Comparison of ENCODE assay signal across 28 cellular contexts in genomic region chr13:21684576-21684975, GRCh38. TPM values are rescaled to one million over a fixed set of nuclear protein-coding genes. Genes with fewer than 3 reads are reported as not detected.
DNase-seq lines count a peak whose midpoint lies in the region; FAIRE-seq and TF ChIP-seq lines count a peak whose summit lies in the region.
"Had no signal": no experiment of that assay in that cellular context is flagged by ENCODE, and none has a peak within 500 bp of the region (broad histone marks: within the 10 kb centered on the region; RNA-seq: fewer than 3 reads in every experiment).

No MANE protein-coding gene starts in this region.

- H2BK120ac ChIP-seq in mesendoderm (ENCODE audit: low read depth, low read length), result no peak overlapping the region

- no peaks in the 10 kb centered on the region for H3K79me2 ChIP-seq in keratinocyte (ENCODE audit: control insufficient read depth, insufficient read depth, low read length)
- no peaks in the 10 kb centered on the region for H3K79me2 ChIP-seq in mesendoderm (ENCODE audit: control insufficient read depth, insufficient read depth, low read length)

- no peak overlapping the region for H3K23ac ChIP-seq in mesendoderm (ENCODE audit: low read length)

- no peak overlapping the region for H2BK15ac ChIP-seq in mesendoderm (replicated peaks; ENCODE audit: low read depth)

- peak overlapping the region; percentile 37 for H2AFZ ChIP-seq in keratinocyte (ENCODE audit: control insufficient read depth, low read length)
- H2AFZ ChIP-seq: GM23338 had no signal

- H3K56ac ChIP-seq in mesendoderm (ENCODE audit: low read length), result no peak overlapping the region

- DNase-seq in AG08395 (ENCODE audit: low spot score) (peak; percentile 65), EH (ENCODE audit: low read depth) (peak; percentile 18), NCI-H226 (peak; percentile 29), keratinocyte (ENCODE audit: low read depth, low spot score) (no peak), mesendoderm (no peak), mesenteric fat pad (ENCODE audit: low spot score) (no peak), head of caudate nucleus (no peak)
- DNase-seq: 8988T; ACHN; AML-193; CD8-positive, alpha-beta memory T cell; DMS 273 treated with DMSO at 0.1 percent for 48 hours; DMS79; GF-D8; H9; Kasumi-1; NCI-H1105 treated with DMSO at 0.1 percent for 48 hours; NCI-H1694; NCI-H2029 treated with DMSO at 0.1 percent for 48 hours; NCI-H526 treated with DMSO at 0.1 percent for 48 hours; SHP77 had no signal

- H3K4me3 ChIP-seq in keratinocyte (ENCODE audit: control insufficient read depth in 2 of 3, extremely low read depth in 1 of 3, insufficient read depth in 2 of 3, low read depth in 1 of 3, low read length in 3 of 3), result no peak overlapping the region
- no peak overlapping the region for H3K4me3 ChIP-seq in mesendoderm (ENCODE audit: low read length)
- H3K4me3 ChIP-seq: GM23338, K562 had no signal

- intact Hi-C loops in head of caudate nucleus (cut with DNase I), result no loop called here

- H3K4me1 ChIP-seq in keratinocyte (ENCODE audit: control insufficient read depth, extremely low read depth, insufficient read depth, low read length) (peaks cover 36% of the 10 kb centered on the region), mesendoderm (ENCODE audit: control insufficient read depth, low read depth, low read length) (no peaks in the 10 kb centered on the region)

- H4K5ac ChIP-seq in mesendoderm (ENCODE audit: low read length), result no peak overlapping the region

- no peak for FAIRE-seq in keratinocyte (lab: Jason Lieb, UNC)
- FAIRE-seq: GM18507, HepG2, K562 had no signal

- no peaks in the 10 kb centered on the region for H3K9me1 ChIP-seq in keratinocyte (ENCODE audit: control insufficient read depth, extremely low read depth, insufficient read depth, low read length)

- H3K4ac ChIP-seq in mesendoderm (ENCODE audit: low read depth, low read length), result no peak overlapping the region

- H4K8ac ChIP-seq in mesendoderm (ENCODE audit: low read depth, low read length), result no peak overlapping the region

- H3K79me1 ChIP-seq in mesendoderm (ENCODE audit: low read length), result no peaks in the 10 kb centered on the region

- no peak overlapping the region for H2BK5ac ChIP-seq in mesendoderm (ENCODE audit: low read length)

- H3K4me2 ChIP-seq in keratinocyte (ENCODE audit: control insufficient read depth, extremely low read depth, insufficient read depth, low read depth, low read length) (no peak overlapping the region), mesendoderm (ENCODE audit: low read length) (no peak overlapping the region)
- H3K4me2 ChIP-seq: GM23338 had no signal

- H3K18ac ChIP-seq in mesendoderm (ENCODE audit: low read length), result no peak overlapping the region

- H3K27ac ChIP-seq in keratinocyte (ENCODE audit: control insufficient read depth, insufficient read depth, low read length) (no peak overlapping the region), mesendoderm (ENCODE audit: low read depth, low read length) (no peak overlapping the region)
- H3K27ac ChIP-seq: RWPE1 had no signal

- H3K36me3 ChIP-seq in keratinocyte (ENCODE audit: control insufficient read depth in 2 of 2, extremely low read depth in 1 of 2, insufficient read depth in 2 of 2, low read length in 2 of 2) (no peaks in the 10 kb centered on the region), mesendoderm (ENCODE audit: control insufficient read depth, insufficient read depth, low read length) (no peaks in the 10 kb centered on the region)

- H4K20me1 ChIP-seq in keratinocyte (ENCODE audit: control insufficient read depth, extremely low read depth, insufficient read depth, low read length), result no peaks in the 10 kb centered on the region

- H3K9me3 ChIP-seq in keratinocyte (ENCODE audit: control insufficient read depth, low read depth, low read length), result no peaks in the 10 kb centered on the region

- WGBS in mesendoderm (ENCODE audit: extremely low coverage, insufficient coverage, low lambda C conversion rate), result no CpG with 5 or more reads among the region's 2 CpGs

- no peak overlapping the region for H3K9ac ChIP-seq in keratinocyte (ENCODE audit: control insufficient read depth, extremely low read depth, insufficient read depth, low read length)
- no peak overlapping the region for H3K9ac ChIP-seq in mesendoderm (ENCODE audit: low read length)

- H3K27me3 ChIP-seq in keratinocyte (ENCODE audit: control insufficient read depth, extremely low read depth, insufficient read depth, low read length), result no peaks in the 10 kb centered on the region
- no peaks in the 10 kb centered on the region for H3K27me3 ChIP-seq in mesendoderm (ENCODE audit: insufficient read depth, low read length, poor library complexity)

- no peak for TF ChIP-seq CTCF in keratinocyte (optimal IDR thresholded peaks at IDR 0.05 in 1 of 3, IDR thresholded peaks at IDR 0.05 in 1 of 3, conservative IDR thresholded peaks at IDR 0.05 in 1 of 3; ENCODE audit: extremely low read depth in 1 of 3, insufficient read depth in 2 of 3, low read length in 3 of 3)

- H2AK5ac ChIP-seq in mesendoderm (ENCODE audit: low read length), result no peak overlapping the region

- dilution Hi-C loops in keratinocyte (cut with MboI; ENCODE audit: extremely low pct_ligation_motif_present, low sequenced_read_pairs), result no loop called here

RNA-seq across cellular contexts. Expression of gene FGF9, which starts 13.7 kb away (rescaled TPM):
- 0.06 TPM in 1 of 3 replicates, not detected in the others for polyA plus RNA-seq in keratinocyte
- not detected for polyA plus RNA-seq in keratinocyte (2011; ENCODE audit: low read depth)
- polyA plus RNA-seq in keratinocyte (2011; cell fraction: cytosol; rRNA removed), result not detected in 2 replicates
- polyA plus RNA-seq in keratinocyte (2011; cell fraction: nucleus; rRNA removed), result 0.05 TPM in 1 of 2 replicates, not detected in the other
- polyA plus RNA-seq in keratinocyte (2012; ENCODE audit: low replicate concordance), result 0.23 TPM in 1 of 2 replicates, not detected in the other
- not detected in 3 replicates for polyA minus RNA-seq in keratinocyte
- polyA minus RNA-seq in keratinocyte (2011; cell fraction: cytosol; rRNA and poly(A)+ RNA removed), result not detected
- not detected in 2 replicates for polyA minus RNA-seq in keratinocyte (2011; cell fraction: nucleus; rRNA and poly(A)+ RNA removed)
- 0.06 TPM for polyA plus RNA-seq in mesendoderm (2013, experiment 1 of 2)
- 0.03 TPM for polyA plus RNA-seq in mesendoderm (2013, experiment 2 of 2)
- total RNA-seq in mesenteric fat pad, result 0.80 TPM
- total RNA-seq: GM23338, HepG2, K562, M059J, NCI-H460 had no signal
- polyA plus RNA-seq: HepG2, K562 had no signal

Comparison
In these comparisons a context has a peak if more than half of its experiments do, and no peak if none do; other contexts are left out.
1. DNase-seq: peak in AG08395 (single experiment), EH (single experiment) and NCI-H226 (single experiment); none in keratinocyte (single experiment), mesendoderm (single experiment), mesenteric fat pad (single experiment) and head of caudate nucleus (0 of 42).